Comparison of ENCODE assay signal across 9 cellular contexts in the genomic region with DNA sequence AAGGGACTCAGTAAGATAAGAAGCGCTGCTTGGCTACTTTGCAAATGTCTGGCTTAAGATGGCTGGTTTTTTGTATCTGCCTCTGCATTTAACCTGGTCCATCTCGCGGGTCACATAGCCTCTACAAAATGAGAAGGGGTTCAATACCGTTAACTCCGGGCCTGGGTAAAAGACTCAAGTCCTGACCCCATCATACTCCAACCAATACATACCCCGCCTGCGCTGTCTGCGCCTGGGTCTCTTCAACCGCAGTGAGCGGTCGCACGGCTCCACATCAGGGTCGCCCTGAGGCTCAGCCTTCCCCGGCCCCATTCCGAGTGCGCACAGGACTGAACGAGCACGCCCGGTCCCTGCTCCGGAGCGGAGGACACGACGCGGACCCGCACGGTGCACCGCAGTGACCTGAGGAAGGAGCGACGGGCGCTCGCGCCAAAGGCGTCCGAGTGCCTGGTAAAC. TPM values are rescaled to one million over a fixed set of nuclear protein-coding genes. Genes with fewer than 3 reads are reported as not detected.
A peak's percentile ranks its signal among the peaks of the same experiment; 100 is the strongest.
DNase-seq lines count a peak whose midpoint lies in the region; ATAC-seq, FAIRE-seq and TF ChIP-seq lines count a peak whose summit lies in the region.
"Had no signal": no experiment of that assay in that cellular context is flagged by ENCODE, and none has a peak within 500 bp of the region (broad histone marks: within the 10 kb centered on the region; RNA-seq: fewer than 3 reads in every experiment).

No MANE protein-coding gene starts in this region.

- no peak for DNase-seq in H7
- DNase-seq in PC-9, result no peak
- no peak for DNase-seq in esophagus squamous epithelium (lab: John Stamatoyannopoulos, UW)
- DNase-seq in gastrocnemius medialis, result no peak
- DNase-seq in foreskin keratinocyte, result no peak
- DNase-seq in dedifferentiated amniotic fluid mesenchymal stem cell (ENCODE audit: extremely low spot score), result no peak
- no peak for DNase-seq in HTR-8/SVneo (ENCODE audit: insufficient read length, low spot score)

- POLR2A ChIA-PET in PC-9 (lab: Charles Lee; ENCODE audit: unreplicated experiment), result interaction anchor here (0.5 to 0.8 kb wide), 3 partner anchors 10 to 48 kb away, joined by 3 to 8 read pairs (median 5); no protein-coding TSS in a partner anchor

- FAIRE-seq in HTR-8/SVneo (lab: Jason Lieb, UNC), result no peak

- peaks cover 64% of the 10 kb centered on the region for H3K79me2 ChIP-seq in PC-9 (ENCODE audit: low read depth)

- H3K27me3 ChIP-seq in H7 (ENCODE audit: control insufficient read depth, insufficient read depth, low read length) (no peaks in the 10 kb centered on the region), PC-9 (ENCODE audit: insufficient read depth, low read depth) (no peaks in the 10 kb centered on the region), esophagus squamous epithelium (no peaks in the 10 kb centered on the region), gastrocnemius medialis (no peaks in the 10 kb centered on the region), foreskin keratinocyte (no peaks in the 10 kb centered on the region)

- H3K4me1 ChIP-seq in PC-9 (replicated peaks; ENCODE audit: insufficient read depth) (peaks cover 25% of the 10 kb centered on the region), esophagus squamous epithelium (peaks cover 15 to 54% (median 25%) of the 10 kb centered on the region in 3 donors), gastrocnemius medialis (peaks cover 0 to 21% of the 10 kb centered on the region in 2 donors), foreskin keratinocyte (peaks cover 6% of the 10 kb centered on the region)

- TF ChIP-seq POLR2A in esophagus squamous epithelium (IDR thresholded peaks at IDR 0.05) (no peak), gastrocnemius medialis (IDR thresholded peaks at IDR 0.05) (no peak)

- intact Hi-C loops in PC-9 (cut with micrococcal nuclease; ENCODE audit: unreplicated experiment) (loop anchor here (1.0 kb wide), 3 partner anchors 10 to 20 kb away; no protein-coding TSS in a partner anchor), esophagus squamous epithelium (cut with DNase I) (no loop called here), gastrocnemius medialis (cut with DNase I; ENCODE audit: low total_unique reads) (loop anchor here (1.0 to 2.0 kb wide), 3 partner anchors 32 to 488 kb away; partner anchors contain the start of genes CENPS, CTNNBIP1 and PEX14)

- H3K36me3 ChIP-seq in H7 (replicated peaks; ENCODE audit: control insufficient read depth, insufficient read depth, low read length) (peaks cover 14% of the 10 kb centered on the region), PC-9 (ENCODE audit: low read depth) (peaks cover 30% of the 10 kb centered on the region), esophagus squamous epithelium (peaks cover 7 to 25% (median 13%) of the 10 kb centered on the region in 3 donors), gastrocnemius medialis (peaks cover 0 to 21% of the 10 kb centered on the region in 2 donors)

- in situ Hi-C loops in gastrocnemius medialis (cut with MboI; ENCODE audit: low sequenced_read_pairs in 4 of 4), result no loop called here

- H3K4me3 ChIP-seq in H7 (ENCODE audit: insufficient read depth, low read depth, low read length) (peak overlapping the region; percentile 99), PC-9 (peak overlapping the region; percentile 94), esophagus squamous epithelium (peak overlapping the region; percentile 84 to 91 (median 88)), gastrocnemius medialis (peak overlapping the region; percentile 71 to 99 (median 87))

- H3K9me3 ChIP-seq in PC-9 (ENCODE audit: insufficient read depth, low read depth) (no peaks in the 10 kb centered on the region), esophagus squamous epithelium (no peaks in the 10 kb centered on the region), gastrocnemius medialis (peaks cover 0 to 5% (median 4%) of the 10 kb centered on the region in 3 donors)

- CTCF ChIA-PET in PC-9 (lab: Charles Lee), result interaction anchor here (0.6 kb wide), 1 partner anchor 1693 kb away, joined by 16 read pairs; no protein-coding TSS in a partner anchor

- TF ChIP-seq CTCF in PC-9 (conservative IDR thresholded peaks at IDR 0.05), result no peak
- no peak for TF ChIP-seq CTCF in esophagus squamous epithelium (IDR thresholded peaks at IDR 0.05)
- no peak for TF ChIP-seq CTCF in gastrocnemius medialis (IDR thresholded peaks at IDR 0.05 in 4 of 5, conservative IDR thresholded peaks at IDR 0.05 in 1 of 5)
- no peak for TF ChIP-seq CTCF in foreskin keratinocyte (conservative IDR thresholded peaks at IDR 0.05)

- no peak for ATAC-seq in gastrocnemius medialis
- ATAC-seq in foreskin keratinocyte, result no peak
- no peak for ATAC-seq in HG02623 (IDR thresholded peaks at IDR 0.05; ENCODE audit: unreplicated experiment)

- peak overlapping the region; percentile 86 for H2AFZ ChIP-seq in PC-9

- H3F3A ChIP-seq in PC-9 (ENCODE audit: insufficient read depth, low read depth), result peaks cover 13% of the 10 kb centered on the region; the same call in 1 of the 2 replicates

- no peaks in the 10 kb centered on the region for H3K9me2 ChIP-seq in PC-9 (ENCODE audit: insufficient read depth)

- H4K20me1 ChIP-seq in PC-9 (ENCODE audit: insufficient read depth), result peaks cover 6% of the 10 kb centered on the region; the same call in 1 of the 2 replicates

- TSS peak; percentile 47 for BruUV-seq in PC-9 (replicated peaks; lab: Mats Ljungman, UMichigan)

- 2 to 3% methylated on average over 13 to 17 of the region's 34 CpGs for WGBS in esophagus squamous epithelium, 2 donors

- H3K4me2 ChIP-seq in PC-9, result peak overlapping the region; percentile 94

- H3K27ac ChIP-seq in PC-9 (peak overlapping the region; percentile 89), esophagus squamous epithelium (peak overlapping the region; percentile 95 to 97 (median 96)), gastrocnemius medialis (peak overlapping the region; percentile 82 to 93 (median 92)), foreskin keratinocyte (no peak overlapping the region)

RNA-seq across cellular contexts. Expression of gene PGD, which starts 0.6 kb away (rescaled TPM):
- total RNA-seq in H7 (2014; rRNA removed; shearing (Covaris generic)), result 185 and 201 TPM in 2 replicates
- 526 and 559 TPM in 2 replicates for total RNA-seq in PC-9 (2021)
- total RNA-seq in esophagus squamous epithelium, result 1,000 to 10,000 TPM in 1 of 4 donors, 100 to 1,000 TPM in 3; 396 to 1,138 (median 704) TPM
- total RNA-seq in gastrocnemius medialis, result 10 to 100 TPM; 23.8 to 48.7 (median 39.3) TPM
- 171 and 190 TPM in 2 replicates for total RNA-seq in foreskin keratinocyte
- 218 and 222 TPM in 2 replicates for polyA plus RNA-seq in foreskin keratinocyte

RNA-seq across cellular contexts. Expression of gene CENPS, which starts 31.9 kb away (rescaled TPM):
- total RNA-seq in H7 (2014; rRNA removed; shearing (Covaris generic)), result 14.7 and 19.1 TPM in 2 replicates
- total RNA-seq in PC-9 (2021) (28.5 and 35.9 TPM in 2 replicates), esophagus squamous epithelium (10 to 100 TPM in 1 of 4 donors, 1 to 10 TPM in 3; 5.6 to 15.7 (median 6.1) TPM), gastrocnemius medialis (1 to 10 TPM in 3 of 4 donors, under 1 TPM in 1; 0.42 to 3.8 (median 2.9) TPM), foreskin keratinocyte (19.7 and 25.6 TPM in 2 replicates)
- 22.5 and 30.8 TPM in 2 replicates for polyA plus RNA-seq in foreskin keratinocyte

RNA-seq across cellular contexts. Expression of gene CORT, which starts 51.5 kb away (rescaled TPM):
- 0.28 and 0.74 TPM in 2 replicates for total RNA-seq in H7 (2014; rRNA removed; shearing (Covaris generic))
- 1.4 and 1.6 TPM in 2 replicates for total RNA-seq in PC-9 (2021)
- total RNA-seq in esophagus squamous epithelium, result under 1 TPM in 3 of 4 donors, not detected in 1; 0.38 to 0.83 (median 0.70) TPM
- total RNA-seq in gastrocnemius medialis, result under 1 TPM in 1 of 4 donors, not detected in 3; 0.46 TPM
- 0.21 and 0.24 TPM in 2 replicates for total RNA-seq in foreskin keratinocyte
- 0.11 and 0.17 TPM in 2 replicates for polyA plus RNA-seq in foreskin keratinocyte
- total RNA-seq: subcutaneous adipose tissue had no signal
